22 cellular contexts compared by ENCODE assay signal in genomic region chr9:134684375-134684723, GRCh38. TPM values are rescaled to one million over a fixed set of nuclear protein-coding genes. Genes with fewer than 3 reads are reported as not detected.
"Had no signal": no experiment of that assay in that cellular context is flagged by ENCODE, and none has a peak within 500 bp of the region (broad histone marks: within the 10 kb centered on the region; RNA-seq: fewer than 3 reads in every experiment).

No MANE protein-coding gene starts in this region.

- H3K27me3 ChIP-seq: heart right ventricle, pancreas, right atrium auricular region, spleen had no signal

- DNase-seq: dermis blood vessel endothelial cell; effector memory CD4-positive, alpha-beta T cell; erythroblast; esophagus squamous epithelium; foreskin melanocyte; glutamatergic neuron; heart right ventricle; hippocampal formation; immature natural killer cell; islet precursor cell; natural killer cell; occipital lobe; stimulated activated CD4-positive, alpha-beta T cell treated with anti-CD3 and anti-CD28 coated beads, Interleukin-2, amount 100 ng/mL, for 48 hours; stimulated activated naive B cell treated with anti-CD40 and anti-IgM and Interleukin-4, amounts not matched to agents 10 μg/mL and 1 μg/mL and 100 μg/mL, for 72 hours; trophoblast cell had no signal

- H3K36me3 ChIP-seq: esophagus squamous epithelium, heart right ventricle, pancreas, right atrium auricular region, spleen had no signal

- H3K9me3 ChIP-seq: esophagus squamous epithelium, heart right ventricle, pancreas, right atrium auricular region, spleen had no signal

- H3K4me3 ChIP-seq: coronary artery, esophagus squamous epithelium, heart right ventricle, lung, pancreas, right atrium auricular region, spleen had no signal

- ATAC-seq: left ventricle myocardium superior; natural killer cell; pancreas; stimulated activated naive B cell treated with anti-CD40 and anti-IgM and Interleukin-4, amounts not matched to agents 10 μg/mL and 1 μg/mL and 100 μg/mL, for 72 hours had no signal

- H3K27ac ChIP-seq: coronary artery, esophagus squamous epithelium, heart right ventricle, pancreas, spleen had no signal

- H3K4me1 ChIP-seq: pancreas had no signal

RNA-seq across cellular contexts. Expression of gene COL5A1, which starts 42.7 kb away (rescaled TPM):
- polyA plus RNA-seq: immature natural killer cell, neural cell had no signal
